8 cellular contexts compared by ENCODE assay signal in the genomic region with DNA sequence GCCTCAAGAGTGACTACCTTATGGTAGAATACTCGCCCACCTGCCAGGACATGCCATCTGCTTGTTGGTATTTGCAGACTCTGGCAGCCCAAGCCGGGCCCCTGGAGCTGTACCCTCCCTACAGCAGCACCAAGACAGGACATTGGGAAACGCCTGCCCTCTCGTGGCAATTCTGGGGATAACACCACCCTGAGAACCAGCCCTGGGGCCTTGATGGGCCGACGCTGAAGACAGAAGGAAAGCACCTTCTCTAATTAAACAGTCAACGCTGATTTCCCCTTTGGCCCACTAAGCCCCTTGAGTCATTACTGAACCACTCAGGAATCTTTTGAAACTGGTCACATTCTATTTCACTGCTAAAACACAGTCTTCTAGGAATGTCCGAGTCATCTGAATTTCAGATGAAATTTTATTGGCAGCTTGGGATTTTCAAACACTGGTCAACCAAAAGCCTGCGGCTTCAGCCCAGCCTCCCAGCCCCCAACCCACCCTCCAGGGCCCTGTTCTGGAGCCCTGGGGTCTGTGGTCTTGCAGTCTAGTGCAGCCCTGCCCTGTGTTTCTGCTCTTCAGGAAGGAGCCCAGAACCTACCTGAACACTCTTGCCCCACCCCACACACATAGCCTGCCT.
DNase-seq lines count a peak whose midpoint lies in the region; ATAC-seq, FAIRE-seq and TF ChIP-seq lines count a peak whose summit lies in the region.

No MANE protein-coding gene starts in this region.

- H3K4me3 ChIP-seq in WI38 (ENCODE audit: low read depth, low read length) (no peak overlapping the region), bronchial epithelial cell (ENCODE audit: low read depth, low read length) (no peak overlapping the region), kidney (ENCODE audit: low read length in 2 of 2) (no peak overlapping the region)

- peak; percentile 73 for DNase-seq in activated gamma-delta T cell treated with Interleukin-2 at 50 U/mL for 16 hours
- no peak for DNase-seq in activated gamma-delta T cell (lab: John Stamatoyannopoulos, UW)
- DNase-seq in NCI-H1930 (lab: John Stamatoyannopoulos, UW): peak; percentile 9 to 31
- DNase-seq in bronchial epithelial cell (ENCODE audit: low read depth): peak; percentile 97
- peak; percentile 82 for DNase-seq in kidney
- peak; percentile 85 for DNase-seq in stimulated activated CD4-positive, alpha-beta T cell treated with anti-CD3 and anti-CD28 coated beads, Interleukin-1b, Interleukin-23, amount 100 ng/mL, for 48 hours

- no peaks in the 10 kb centered on the region for H3K36me3 ChIP-seq in bronchial epithelial cell (ENCODE audit: control insufficient read depth, insufficient read depth, low read length)
- no peaks in the 10 kb centered on the region for H3K36me3 ChIP-seq in kidney (ENCODE audit: control insufficient read depth in 1 of 2, insufficient read depth in 2 of 2, low read length in 2 of 2)

- peak; percentile 91 for TF ChIP-seq CTCF in WI38 (IDR thresholded peaks at IDR 0.05; ENCODE audit: low read depth, low read length)
- peak; percentile 96 for TF ChIP-seq CTCF in bronchial epithelial cell (IDR thresholded peaks at IDR 0.05; ENCODE audit: insufficient read depth, low read length, severe bottlenecking)
- TF ChIP-seq CTCF in kidney (IDR thresholded peaks at IDR 0.05; ENCODE audit: borderline replicate concordance, extremely low read depth, insufficient read depth): peak; percentile 87

- no peak overlapping the region for H3K27ac ChIP-seq in kidney (ENCODE audit: low read depth in 2 of 2, low read length in 2 of 2)

- no peak for FAIRE-seq in bronchial epithelial cell (lab: Jason Lieb, UNC)
- no peak for FAIRE-seq in kidney (lab: Jason Lieb, UNC)

- H3K4me1 ChIP-seq in kidney (ENCODE audit: control insufficient read depth in 1 of 2, insufficient read depth in 1 of 2, low read depth in 1 of 2, low read length in 2 of 2): peaks cover 0 to 3% of the 10 kb centered on the region in 2 donors

- no peaks in the 10 kb centered on the region for H3K9me3 ChIP-seq in kidney (ENCODE audit: control insufficient read depth in 1 of 2, low read length in 2 of 2)

- H3K9ac ChIP-seq in kidney (ENCODE audit: low read length in 2 of 2): no peak overlapping the region

- peak; percentile 82 for ATAC-seq in HG02840 (IDR thresholded peaks at IDR 0.05; ENCODE audit: low FRiP score, unreplicated experiment)

- no peaks in the 10 kb centered on the region for H3K27me3 ChIP-seq in bronchial epithelial cell (ENCODE audit: control insufficient read depth, insufficient read depth, low read length)

- intact Hi-C loops in kidney (cut with DNase I): no loop called here
